Comparison of ENCODE assay signal across 8 cellular contexts in the genomic region with DNA sequence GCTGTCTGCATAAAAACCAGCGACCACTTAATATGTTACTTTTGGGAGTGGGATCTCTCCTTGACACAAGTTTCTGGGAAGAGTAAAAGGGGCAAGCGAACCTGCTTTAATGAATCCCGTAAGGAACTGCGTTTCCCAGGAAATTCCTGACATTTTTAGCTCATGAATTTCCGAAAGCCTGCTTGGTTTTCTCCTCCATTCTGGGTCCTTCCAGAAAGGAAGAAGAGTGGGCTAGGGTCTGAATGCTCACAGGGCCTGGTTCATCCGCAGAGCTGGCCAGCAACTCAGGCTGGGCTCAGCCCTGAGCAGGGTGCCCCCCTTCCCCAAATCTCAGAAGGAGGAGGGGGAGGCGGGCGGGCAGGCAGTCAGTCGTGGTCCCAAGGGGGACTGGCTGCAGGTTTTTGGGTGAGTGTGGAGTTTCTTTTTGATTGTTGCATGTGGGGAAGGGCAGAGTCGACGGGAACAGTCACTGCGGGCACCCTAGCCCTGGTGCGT. TPM values are rescaled to one million over a fixed set of nuclear protein-coding genes. Genes with fewer than 3 reads are reported as not detected.
DNase-seq lines count a peak whose midpoint lies in the region; ATAC-seq, FAIRE-seq and TF ChIP-seq lines count a peak whose summit lies in the region.

No MANE protein-coding gene starts in this region.

- TF ChIP-seq POLR2A in gastroesophageal sphincter (IDR thresholded peaks at IDR 0.05): no peak

- H3K4me1 Mint-ChIP-seq in T-cell: peaks cover 65 to 80% (median 75%) of the 10 kb centered on the region in 3 donors

- CTCF ChIA-PET in T-cell (lab: Charles Lee): interaction anchor here (0.9 to 1.8 kb wide), 4 partner anchors 21 to 780 kb away, joined by 3 to 11 read pairs (median 6); no protein-coding TSS in a partner anchor

- H3K9me3 Mint-ChIP-seq in T-cell: no peaks in the 10 kb centered on the region

- WGBS in gastroesophageal sphincter (ENCODE audit: low coverage in 1 of 2), 2 donors: 4 to 32% methylated on average over 4 of the region's 13 CpGs
- WGBS in small intestine, 3 donors: 31 to 37% (median 33%) methylated on average over 12 to 13 of the region's 13 CpGs

- TF ChIP-seq CTCF in GM12875 (IDR thresholded peaks at IDR 0.05; ENCODE audit: borderline replicate concordance, insufficient read depth, low read depth, low read length) (no peak), gastroesophageal sphincter (IDR thresholded peaks at IDR 0.05) (no peak)

- peak overlapping the region; percentile 98 for H3K4me3 ChIP-seq in GM12875 (ENCODE audit: low read depth, low read length)
- H3K4me3 ChIP-seq in gastroesophageal sphincter: peak overlapping the region; percentile 81 to 88
- H3K4me3 ChIP-seq in small intestine (ENCODE audit: low read depth in 1 of 2, low read length in 2 of 2): peak overlapping the region; percentile 90 to 94

- H3K27ac Mint-ChIP-seq in T-cell: peak overlapping the region; percentile 64 to 92

- TF ChIP-seq EP300 in gastroesophageal sphincter (IDR thresholded peaks at IDR 0.05): no peak

- POLR2A ChIA-PET in T-cell (lab: Charles Lee): interaction anchor here (0.5 to 1.5 kb wide), 3 partner anchors 9 to 1912 kb away, joined by 3 to 8 read pairs (median 5); no protein-coding TSS in a partner anchor

- H3K27me3 Mint-ChIP-seq in T-cell: peaks cover 3 to 7% of the 10 kb centered on the region in 2 donors

- H3K36me3 Mint-ChIP-seq in T-cell: no peaks in the 10 kb centered on the region

- H3K4me1 ChIP-seq in gastroesophageal sphincter: peaks cover 0 to 88% (median 29%) of the 10 kb centered on the region in 3 donors
- H3K4me1 ChIP-seq in small intestine (ENCODE audit: control insufficient read depth in 2 of 2, insufficient read depth in 1 of 2, low read depth in 1 of 2, low read length in 1 of 2): peaks cover 3 to 18% of the 10 kb centered on the region in 2 donors

- H3K27ac ChIP-seq in gastroesophageal sphincter (peak overlapping the region in 3 of 4 donors; percentile 93 to 96 (median 93)), small intestine (ENCODE audit: low read depth in 1 of 2, low read length in 1 of 2) (no peak overlapping the region)

- no peak for FAIRE-seq in small intestine (lab: Jason Lieb, UNC)

- H3K4me3 Mint-ChIP-seq in T-cell: peak overlapping the region; percentile 90 to 93 (median 90)

- no peaks in the 10 kb centered on the region for H3K9me3 ChIP-seq in gastroesophageal sphincter
- H3K9me3 ChIP-seq in small intestine (ENCODE audit: control insufficient read depth, low read depth): no peaks in the 10 kb centered on the region

- no peak for ATAC-seq in T-cell (replicated peaks in 1 of 4)
- no peak for ATAC-seq in gastroesophageal sphincter
- ATAC-seq in GM21381 (IDR thresholded peaks at IDR 0.05; ENCODE audit: unreplicated experiment): no peak
- ATAC-seq in HG03097 (IDR thresholded peaks at IDR 0.05; ENCODE audit: low FRiP score, unreplicated experiment): no peak

- no peaks in the 10 kb centered on the region for H3K27me3 ChIP-seq in gastroesophageal sphincter
- no peaks in the 10 kb centered on the region for H3K27me3 ChIP-seq in small intestine (ENCODE audit: control insufficient read depth in 2 of 2, insufficient read depth in 2 of 2, low read length in 2 of 2)

- no peaks in the 10 kb centered on the region for H3K36me3 ChIP-seq in gastroesophageal sphincter
- H3K36me3 ChIP-seq in small intestine (ENCODE audit: control insufficient read depth in 2 of 2, insufficient read depth in 2 of 2, low read length in 2 of 2): no peaks in the 10 kb centered on the region

- DNase-seq in T-cell (peak in 1 of 34 experiments; percentile 13), small intestine (no peak), NCI-H2107 treated with DMSO at 0.1 percent for 48 hours (lab: John Stamatoyannopoulos, UW; ENCODE audit: unreplicated experiment) (no peak), Ammon's horn (ENCODE audit: low spot score) (no peak)

RNA-seq across cellular contexts. Expression of a gene that starts 1.2 kb away (rescaled TPM):
- 10 to 100 TPM; 10.8 to 28.1 (median 25.3) TPM for total RNA-seq in T-cell
- total RNA-seq in gastroesophageal sphincter: 10 to 100 TPM; 38.0 to 61.0 (median 49.1) TPM
- polyA plus RNA-seq in small intestine: 1 to 10 TPM; 4.8 to 9.6 (median 7.0) TPM

RNA-seq across cellular contexts. Expression of a gene that starts 13.0 kb away (rescaled TPM):
- total RNA-seq in T-cell: 10 to 100 TPM in 2 of 5 donors, 1 to 10 TPM in 3; 4.7 to 11.3 (median 9.7) TPM
- total RNA-seq in gastroesophageal sphincter: 10 to 100 TPM; 26.0 to 36.6 (median 28.7) TPM
- 1 to 10 TPM; 4.6 to 8.3 (median 7.6) TPM for polyA plus RNA-seq in small intestine

Comparison
In these comparisons a context has a peak if more than half of its experiments do, and no peak if none do; other contexts are left out.
1. H3K27ac ChIP-seq: peak in gastroesophageal sphincter (3 of 4); none in small intestine (0 of 2).
2. Peak in every context shown above with its lines, with median percentiles within 50 percentile points of each other: H3K4me3 ChIP-seq.